ENCODE assay signal across 23 cellular contexts in the genomic region with DNA sequence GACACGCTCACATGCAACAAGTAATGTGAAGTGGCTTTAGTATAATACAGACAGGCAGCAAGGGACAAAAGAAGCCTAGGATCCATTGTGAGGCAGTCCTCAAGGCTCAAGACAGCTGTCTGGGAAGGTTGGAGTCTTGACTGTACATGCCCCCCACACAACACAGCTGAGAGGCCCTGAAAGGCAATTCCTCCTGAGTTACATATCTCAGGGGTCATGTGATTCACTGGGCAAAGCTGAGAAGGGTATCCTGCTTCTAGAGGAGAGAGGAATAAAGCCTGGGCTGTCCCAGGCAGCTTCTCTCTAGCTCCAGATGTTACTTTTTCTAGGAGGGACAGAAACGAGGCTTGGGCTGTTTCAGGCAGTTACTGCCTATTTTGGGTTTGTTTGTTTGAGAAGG. TPM values are rescaled to one million over a fixed set of nuclear protein-coding genes. Genes with fewer than 3 reads are reported as not detected.
"Had no signal": no experiment of that assay in that cellular context is flagged by ENCODE, and none has a peak within 500 bp of the region (broad histone marks: within the 10 kb centered on the region; RNA-seq: fewer than 3 reads in every experiment).

No MANE protein-coding gene starts in this region.

- H3K4me1 ChIP-seq: ascending aorta, breast epithelium, left lung, pancreas, right lobe of liver had no signal

- H3K4me3 ChIP-seq: ascending aorta, breast epithelium, left lung, pancreas, right lobe of liver, testis had no signal

- H3K4me1 Mint-ChIP-seq: activated CD4-positive, alpha-beta T cell treated with anti-CD3 and anti-CD28 coated beads, Interleukin-2, amount 10 ng/mL, durations not matched to agents 7 days and 5 days; naive B cell; stimulated activated memory B cell treated with anti-CD40 and anti-IgM and Interleukin-4, amounts not matched to agents 10 μg/mL and 1 μg/mL and 100 μg/mL, for 72 hours had no signal

- H3K27me3 ChIP-seq: ascending aorta, breast epithelium, left lung, pancreas, right lobe of liver, testis had no signal

- H3K36me3 ChIP-seq: ascending aorta, breast epithelium, left lung, pancreas, right lobe of liver had no signal

- H3K9me3 ChIP-seq: ascending aorta, breast epithelium, left lung, pancreas, right lobe of liver, testis had no signal

- H3K27me3 Mint-ChIP-seq: activated CD4-positive, alpha-beta T cell treated with anti-CD3 and anti-CD28 coated beads, Interleukin-2, amount 10 ng/mL, durations not matched to agents 7 days and 5 days; naive B cell; stimulated activated memory B cell treated with anti-CD40 and anti-IgM and Interleukin-4, amounts not matched to agents 10 μg/mL and 1 μg/mL and 100 μg/mL, for 72 hours had no signal

- H3K9me3 Mint-ChIP-seq: activated CD4-positive, alpha-beta T cell treated with anti-CD3 and anti-CD28 coated beads, Interleukin-2, amount 10 ng/mL, durations not matched to agents 7 days and 5 days; activated T-cell treated with anti-CD3 and anti-CD28 coated beads, Interleukin-2, amount 50 U/mL, for 24 hours; effector memory CD8-positive, alpha-beta T cell; naive B cell; stimulated activated memory B cell treated with anti-CD40 and anti-IgM and Interleukin-4, amounts not matched to agents 10 μg/mL and 1 μg/mL and 100 μg/mL, for 72 hours; type B pancreatic cell had no signal

- DNase-seq: activated CD4-positive, alpha-beta T cell treated with anti-CD3 and anti-CD28 coated beads, Interleukin-2, amount 10 ng/mL, durations not matched to agents 7 days and 5 days; activated CD8-positive, alpha-beta T cell treated with anti-CD3 and anti-CD28 coated beads, Interleukin-2, amount 10 ng/mL, durations not matched to agents 7 days and 5 days; activated effector memory CD4-positive, alpha-beta T cell treated with Interleukin-2 at 50 U/mL for 16 hours; activated naive CD4-positive, alpha-beta T cell treated with anti-CD3 and anti-CD28 coated beads, Interleukin-2, amount 50 U/mL, for 16 hours; activated T-cell treated with anti-CD3 and anti-CD28 coated beads, Interleukin-2, amount 50 U/mL, for 24 hours; effector memory CD8-positive, alpha-beta T cell; foreskin melanocyte; glutamatergic neuron; hypothalamus; left lung; naive B cell; pancreas; right lobe of liver; stimulated activated CD4-positive, alpha-beta T cell treated with anti-CD3 and anti-CD28 coated beads, Interleukin-4, amount 100 ng/mL, for 4 hours; T-helper 1 cell; T-helper 9 cell; testis had no signal

- H3K27ac ChIP-seq: ascending aorta, breast epithelium, left lung, pancreas, right lobe of liver, testis had no signal

- H3K27ac Mint-ChIP-seq: activated CD4-positive, alpha-beta T cell treated with anti-CD3 and anti-CD28 coated beads, Interleukin-2, amount 10 ng/mL, durations not matched to agents 7 days and 5 days; activated CD8-positive, alpha-beta T cell treated with anti-CD3 and anti-CD28 coated beads, Interleukin-2, amount 10 ng/mL, durations not matched to agents 7 days and 5 days; activated T-cell treated with anti-CD3 and anti-CD28 coated beads, Interleukin-2, amount 50 U/mL, for 24 hours; effector memory CD8-positive, alpha-beta T cell; naive B cell; stimulated activated memory B cell treated with anti-CD40 and anti-IgM and Interleukin-4, amounts not matched to agents 10 μg/mL and 1 μg/mL and 100 μg/mL, for 72 hours; type B pancreatic cell had no signal

- H3K36me3 Mint-ChIP-seq: naive B cell; stimulated activated memory B cell treated with anti-CD40 and anti-IgM and Interleukin-4, amounts not matched to agents 10 μg/mL and 1 μg/mL and 100 μg/mL, for 72 hours; type B pancreatic cell had no signal

- ATAC-seq: activated CD8-positive, alpha-beta T cell treated with anti-CD3 and anti-CD28 coated beads, Interleukin-2, amount 10 ng/mL, durations not matched to agents 7 days and 5 days; effector memory CD8-positive, alpha-beta T cell; left lung; pancreas; right lobe of liver; stimulated activated memory B cell treated with anti-CD40 and anti-IgM and Interleukin-4, amounts not matched to agents 10 μg/mL and 1 μg/mL and 100 μg/mL, for 72 hours had no signal

- H3K4me3 Mint-ChIP-seq: activated CD4-positive, alpha-beta T cell treated with anti-CD3 and anti-CD28 coated beads, Interleukin-2, amount 10 ng/mL, durations not matched to agents 7 days and 5 days; activated CD8-positive, alpha-beta T cell treated with anti-CD3 and anti-CD28 coated beads, Interleukin-2, amount 10 ng/mL, durations not matched to agents 7 days and 5 days; activated T-cell treated with anti-CD3 and anti-CD28 coated beads, Interleukin-2, amount 50 U/mL, for 24 hours; effector memory CD8-positive, alpha-beta T cell; naive B cell; stimulated activated memory B cell treated with anti-CD40 and anti-IgM and Interleukin-4, amounts not matched to agents 10 μg/mL and 1 μg/mL and 100 μg/mL, for 72 hours; type B pancreatic cell had no signal

RNA-seq across cellular contexts. Expression of gene CD1D, which starts 39.8 kb away (rescaled TPM):
- total RNA-seq: activated CD4-positive, alpha-beta T cell treated with anti-CD3 and anti-CD28 coated beads, Interleukin-2, amount 10 ng/mL, durations not matched to agents 7 days and 5 days; activated CD8-positive, alpha-beta T cell treated with anti-CD3 and anti-CD28 coated beads, Interleukin-2, amount 10 ng/mL, durations not matched to agents 7 days and 5 days; ascending aorta; dermis microvascular lymphatic vessel endothelial cell; pulmonary artery endothelial cell had no signal
